ENCODE assay signal across 10 cellular contexts in genomic region chr2:195613922-195614321, GRCh38. TPM values are rescaled to one million over a fixed set of nuclear protein-coding genes. Genes with fewer than 3 reads are reported as not detected.
DNase-seq lines count a peak whose midpoint lies in the region; ATAC-seq and TF ChIP-seq lines count a peak whose summit lies in the region.
"Had no signal": no experiment of that assay in that cellular context is flagged by ENCODE, and none has a peak within 500 bp of the region (broad histone marks: within the 10 kb centered on the region; RNA-seq: fewer than 3 reads in every experiment).

No MANE protein-coding gene starts in this region.

- no peak for ATAC-seq in natural killer cell

- H3K36me3 Mint-ChIP-seq in natural killer cell: no peaks in the 10 kb centered on the region
- H3K36me3 Mint-ChIP-seq in immature natural killer cell: no peaks in the 10 kb centered on the region

- H3K4me3 ChIP-seq in AG04449 (ENCODE audit: low read depth, low read length): peak overlapping the region; percentile 48
- no peak overlapping the region for H3K4me3 ChIP-seq in HEK293 (ENCODE audit: low read depth, low read length)
- no peak overlapping the region for H3K4me3 ChIP-seq in lower leg skin (ENCODE audit: low read depth, poor library complexity, severe bottlenecking)
- H3K4me3 ChIP-seq: adrenal gland had no signal

- CTCF ChIA-PET in AG04449 (lab: Yijun Ruan, JAX) (interaction anchor here (1.0 to 1.4 kb wide), 3 partner anchors 8 to 453 kb away, joined by 3 to 4 read pairs (median 3); no protein-coding TSS in a partner anchor), HEK293 (lab: Yijun Ruan, JAX) (interaction anchor here (1.5 to 1.8 kb wide), 2 partner anchors 13 to 46 kb away, joined by 4 read pairs; no protein-coding TSS in a partner anchor)

- H3K27ac ChIP-seq in HEK293 (ENCODE audit: extremely low read depth, low read depth, low read length): no peak overlapping the region
- H3K27ac ChIP-seq: adrenal gland had no signal

- H3K4me3 Mint-ChIP-seq in natural killer cell: no peak overlapping the region
- H3K4me3 Mint-ChIP-seq in immature natural killer cell: no peak overlapping the region

- H3K36me3 ChIP-seq in HEK293 (ENCODE audit: control insufficient read depth in 2 of 2, insufficient read depth in 1 of 2, low read length in 2 of 2): no peaks in the 10 kb centered on the region
- H3K36me3 ChIP-seq: adrenal gland had no signal

- H3K27me3 Mint-ChIP-seq in natural killer cell (ENCODE audit: low read depth in 2 of 2) (peaks cover 0 to 12% of the 10 kb centered on the region in 2 donors), immature natural killer cell (ENCODE audit: low read depth in 3 of 3) (peaks cover 0 to 4% (median 4%) of the 10 kb centered on the region in 3 donors)

- no peak overlapping the region for H3K27ac Mint-ChIP-seq in natural killer cell
- no peak overlapping the region for H3K27ac Mint-ChIP-seq in immature natural killer cell

- POLR2A ChIA-PET in AG04449 (lab: Yijun Ruan, JAX) (interaction anchor here (0.6 to 2.8 kb wide), 6 partner anchors 17 to 97 kb away, joined by 3 to 18 read pairs (median 3); partner anchors contain the start of gene SLC39A10), HEK293 (lab: Yijun Ruan, JAX) (interaction anchor here (1.2 to 3.5 kb wide), 3 partner anchors 18 to 43 kb away, joined by 3 to 24 read pairs (median 3); partner anchors contain the start of gene SLC39A10)

- peaks cover 2% of the 10 kb centered on the region; the same call in 1 of the 2 replicates for H3K4me1 ChIP-seq in HEK293 (ENCODE audit: control insufficient read depth, insufficient read depth, low read length)

- DNase-seq in AG04449 (ENCODE audit: low read depth, low spot score) (peak; percentile 85), amniotic stem cell (lab: John Stamatoyannopoulos, UW) (peak; percentile 73), left kidney (ENCODE audit: low read depth, low spot score) (peak; percentile 38), lower leg skin (ENCODE audit: low spot score in 2 of 2) (no peak), natural killer cell (no peak), immature natural killer cell (no peak)
- no peak for DNase-seq in effector CD8-positive, alpha-beta T cell (lab: John Stamatoyannopoulos, UW)
- DNase-seq: DND-41 had no signal

- TF ChIP-seq POLR2A in lower leg skin (IDR thresholded peaks at IDR 0.05): no peak

- WGBS in lower leg skin, 2 donors: 37 to 41% methylated on average over 2 of the region's 2 CpGs

- intact Hi-C loops in lower leg skin (cut with DNase I; ENCODE audit: low total_unique reads) (no loop called here), natural killer cell (cut with micrococcal nuclease) (no loop called here)

- H3K4me1 Mint-ChIP-seq in natural killer cell (no peaks in the 10 kb centered on the region), immature natural killer cell (no peaks in the 10 kb centered on the region)

- TF ChIP-seq CTCF in AG04449 (IDR thresholded peaks at IDR 0.05; ENCODE audit: insufficient read depth, low read length, missing control alignments) (no peak), HEK293 (tag by site-specific recombination; IDR thresholded peaks at IDR 0.05) (no peak), lower leg skin (IDR thresholded peaks at IDR 0.05) (no peak), natural killer cell (IDR thresholded peaks at IDR 0.05) (no peak)

- no peaks in the 10 kb centered on the region for H3K9me3 Mint-ChIP-seq in natural killer cell
- no peaks in the 10 kb centered on the region for H3K9me3 Mint-ChIP-seq in immature natural killer cell

- H3K9me3 ChIP-seq in HEK293 (ENCODE audit: control insufficient read depth, insufficient read depth, low read depth, low read length): no peaks in the 10 kb centered on the region
- H3K9me3 ChIP-seq: adrenal gland had no signal

TF ChIP-seq in HEK293, 187 proteins besides CTCF, POLR2A, EP300 and RAD21 (continues in another document):
- TF ChIP-seq ZNF274 (IDR thresholded peaks at IDR 0.05; ENCODE audit: low read length) (no peak), ZNF274 (tag by site-specific recombination; IDR thresholded peaks at IDR 0.05; ENCODE audit: borderline replicate concordance) (no peak), YY2 (tag by site-specific recombination; IDR thresholded peaks at IDR 0.05) (no peak), ATF2 (tag by site-specific recombination; IDR thresholded peaks at IDR 0.05; ENCODE audit: low read depth) (0 out of 2 replicates have a peak, but pooled peaks have one; percentile 33), ZNF394 (tag by site-specific recombination; IDR thresholded peaks at IDR 0.05; ENCODE audit: borderline replicate concordance) (no peak), HOXD13 (CRISPR knock-in tag; IDR thresholded peaks at IDR 0.05; ENCODE audit: borderline replicate concordance) (no peak), ZNF629 (tag by site-specific recombination; IDR thresholded peaks at IDR 0.05) (peak; percentile 90), ZNF830 (tag by site-specific recombination; IDR thresholded peaks at IDR 0.05; ENCODE audit: low read depth) (no peak), ZNF843 (tag by site-specific recombination; IDR thresholded peaks at IDR 0.05) (0 out of 2 replicates have a peak, but pooled peaks have one; percentile 24), TRIM28 (IDR thresholded peaks at IDR 0.05; ENCODE audit: borderline replicate concordance, low read length) (no peak; the same call in 1 of the 2 replicates), ZNF76 (tag by site-specific recombination; IDR thresholded peaks at IDR 0.05; ENCODE audit: borderline replicate concordance, low read depth) (no peak), ZFP37 (tag by site-specific recombination; IDR thresholded peaks at IDR 0.05) (0 out of 2 replicates have a peak, but pooled peaks have one; percentile 64), ZNF610 (tag by site-specific recombination; IDR thresholded peaks at IDR 0.05; ENCODE audit: borderline replicate concordance) (no peak), ZNF184 (tag by site-specific recombination; IDR thresholded peaks at IDR 0.05) (no peak), ZNF704 (tag by site-specific recombination; IDR thresholded peaks at IDR 0.05) (no peak), ZNF335 (tag by site-specific recombination; conservative IDR thresholded peaks at IDR 0.05) (peak; percentile 5; the same call in 1 of the 2 replicates), REPIN1 (tag by site-specific recombination; IDR thresholded peaks at IDR 0.05; ENCODE audit: low read depth) (no peak)
- TF ChIP-seq, protein P1, sequence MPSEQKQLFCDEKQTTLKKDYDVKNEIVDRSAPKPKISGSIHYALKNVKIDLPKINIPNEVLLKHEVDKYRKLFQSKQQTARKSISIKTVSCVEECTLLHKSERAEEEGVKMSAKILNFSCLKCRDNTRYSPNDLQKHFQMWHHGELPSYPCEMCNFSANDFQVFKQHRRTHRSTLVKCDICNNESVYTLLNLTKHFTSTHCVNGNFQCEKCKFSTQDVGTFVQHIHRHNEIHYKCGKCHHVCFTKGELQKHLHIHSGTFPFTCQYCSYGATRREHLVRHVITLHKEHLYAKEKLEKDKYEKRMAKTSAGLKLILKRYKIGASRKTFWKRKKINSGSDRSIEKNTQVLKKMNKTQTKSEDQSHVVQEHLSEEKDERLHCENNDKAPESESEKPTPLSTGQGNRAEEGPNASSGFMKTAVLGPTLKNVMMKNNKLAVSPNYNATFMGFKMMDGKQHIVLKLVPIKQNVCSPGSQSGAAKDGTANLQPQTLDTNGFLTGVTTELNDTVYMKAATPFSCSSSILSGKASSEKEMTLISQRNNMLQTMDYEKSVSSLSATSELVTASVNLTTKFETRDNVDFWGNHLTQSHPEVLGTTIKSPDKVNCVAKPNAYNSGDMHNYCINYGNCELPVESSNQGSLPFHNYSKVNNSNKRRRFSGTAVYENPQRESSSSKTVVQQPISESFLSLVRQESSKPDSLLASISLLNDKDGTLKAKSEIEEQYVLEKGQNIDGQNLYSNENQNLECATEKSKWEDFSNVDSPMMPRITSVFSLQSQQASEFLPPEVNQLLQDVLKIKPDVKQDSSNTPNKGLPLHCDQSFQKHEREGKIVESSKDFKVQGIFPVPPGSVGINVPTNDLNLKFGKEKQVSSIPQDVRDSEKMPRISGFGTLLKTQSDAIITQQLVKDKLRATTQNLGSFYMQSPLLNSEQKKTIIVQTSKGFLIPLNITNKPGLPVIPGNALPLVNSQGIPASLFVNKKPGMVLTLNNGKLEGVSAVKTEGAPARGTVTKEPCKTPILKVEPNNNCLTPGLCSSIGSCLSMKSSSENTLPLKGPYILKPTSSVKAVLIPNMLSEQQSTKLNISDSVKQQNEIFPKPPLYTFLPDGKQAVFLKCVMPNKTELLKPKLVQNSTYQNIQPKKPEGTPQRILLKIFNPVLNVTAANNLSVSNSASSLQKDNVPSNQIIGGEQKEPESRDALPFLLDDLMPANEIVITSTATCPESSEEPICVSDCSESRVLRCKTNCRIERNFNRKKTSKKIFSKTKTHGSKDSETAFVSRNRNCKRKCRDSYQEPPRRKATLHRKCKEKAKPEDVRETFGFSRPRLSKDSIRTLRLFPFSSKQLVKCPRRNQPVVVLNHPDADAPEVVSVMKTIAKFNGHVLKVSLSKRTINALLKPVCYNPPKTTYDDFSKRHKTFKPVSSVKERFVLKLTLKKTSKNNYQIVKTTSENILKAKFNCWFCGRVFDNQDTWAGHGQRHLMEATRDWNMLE (tag by site-specific recombination; conservative IDR thresholded peaks at IDR 0.05; ENCODE audit: low read depth): peak; percentile 24; the same call in 1 of the 2 replicates

RNA-seq across cellular contexts. Expression of gene SLC39A10, which starts 43.1 kb away (rescaled TPM):
- total RNA-seq in lower leg skin: 10 to 100 TPM in 2 of 4 donors, 1 to 10 TPM in 2; 8.0 to 13.6 (median 10.5) TPM
- 10 to 100 TPM; 56.5 to 69.6 (median 58.5) TPM for total RNA-seq in natural killer cell
- 10 to 100 TPM; 10.2 to 18.9 (median 17.5) TPM for polyA plus RNA-seq in immature natural killer cell

Comparison
In these comparisons a context has a peak if more than half of its experiments do, and no peak if none do; other contexts are left out.
1. DNase-seq: peak in AG04449 (single experiment), amniotic stem cell (single experiment) and left kidney (single experiment); none in lower leg skin (0 of 2), effector CD8-positive, alpha-beta T cell (single experiment), natural killer cell (single experiment) and immature natural killer cell (0 of 3).